In the genomic region with DNA sequence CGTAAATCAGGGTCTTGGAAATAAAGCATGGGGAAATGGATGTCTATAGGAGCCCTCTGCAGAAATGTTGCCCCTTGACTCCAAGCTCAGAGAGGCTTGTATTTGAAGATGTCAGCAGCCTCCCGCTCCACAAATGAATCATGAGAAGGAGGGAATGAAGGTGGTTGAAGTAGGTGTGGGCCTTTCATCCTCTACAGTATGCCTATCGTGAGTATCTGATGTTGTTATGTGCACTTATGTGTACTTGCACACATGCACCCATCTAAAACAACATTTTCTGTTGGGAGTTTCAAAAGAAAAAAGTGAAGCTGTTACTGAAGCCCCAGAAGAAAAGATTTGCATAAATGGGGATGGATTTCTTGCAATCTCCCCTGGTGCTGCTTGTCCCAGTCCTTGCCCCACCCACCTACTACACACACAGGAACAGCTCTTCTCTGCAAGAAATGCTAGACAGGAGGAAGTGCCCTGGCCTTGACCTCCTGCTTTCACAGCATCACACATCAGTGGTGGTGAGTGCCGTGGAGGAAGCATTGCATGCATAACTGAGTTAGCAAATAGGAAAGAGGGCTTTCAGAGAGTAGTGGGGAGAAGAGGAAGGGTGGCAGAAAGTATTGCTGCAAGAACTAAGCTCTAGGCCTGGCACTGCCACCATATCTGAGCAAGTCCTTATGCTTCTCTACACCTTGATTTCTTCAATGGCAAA, we compare ENCODE assay signal across 8 cellular contexts.
A peak's percentile ranks its signal among the peaks of the same experiment; 100 is the strongest.
DNase-seq lines count a peak whose midpoint lies in the region; ATAC-seq and TF ChIP-seq lines count a peak whose summit lies in the region.

No MANE protein-coding gene starts in this region.

- H3K9me3 ChIP-seq in breast epithelium, result no peaks in the 10 kb centered on the region

- POLR2A ChIA-PET in RWPE1 (lab: Yijun Ruan, JAX; ENCODE audit: low non-redundant PET), result no interaction called here

- H3K27ac ChIP-seq in RWPE1 (no peak overlapping the region), breast epithelium (no peak overlapping the region)

- no peaks in the 10 kb centered on the region for H3K27me3 ChIP-seq in breast epithelium

- intact Hi-C loops in breast epithelium (cut with DNase I; ENCODE audit: low total_unique reads), result no loop called here

- ATAC-seq in esophagus mucosa (peak; percentile 67), GM21381 (IDR thresholded peaks at IDR 0.05; ENCODE audit: unreplicated experiment) (no peak)

- no peak for TF ChIP-seq POLR2A in breast epithelium (IDR thresholded peaks at IDR 0.05)

- no peak overlapping the region for H3K4me3 ChIP-seq in breast epithelium

- CTCF ChIA-PET in RWPE1 (lab: Yijun Ruan, JAX), result interaction anchor here (1.0 to 1.1 kb wide), 3 partner anchors 16 to 183 kb away, joined by 3 read pairs; no protein-coding TSS in a partner anchor

- H3K4me1 ChIP-seq in breast epithelium, result no peaks in the 10 kb centered on the region

- DNase-seq in activated gamma-delta T cell treated with Interleukin-2 at 50 U/mL for 16 hours (peak; percentile 49), activated gamma-delta T cell (lab: John Stamatoyannopoulos, UW) (no peak), SIG-M5 treated with dmso at 0.1 percent for 504 hours (lab: John Stamatoyannopoulos, UW; ENCODE audit: unreplicated experiment) (peak; percentile 93), RWPE1 (ENCODE audit: low spot score) (no peak), breast epithelium (ENCODE audit: low spot score in 2 of 2) (no peak)
- DNase-seq in stimulated activated CD8-positive, alpha-beta memory T cell treated with anti-CD3 and anti-CD28 coated beads, Interleukin-12 subunit alpha, Interleukin-12 subunit beta, amount 100 ng/mL, for 4 hours (ENCODE audit: low read depth), result peak; percentile 6

- TF ChIP-seq CTCF in RWPE1 (conservative IDR thresholded peaks at IDR 0.05; ENCODE audit: low read depth) (no peak), breast epithelium (IDR thresholded peaks at IDR 0.05) (no peak)

- H3K36me3 ChIP-seq in breast epithelium, result no peaks in the 10 kb centered on the region

Comparison
In these comparisons a context has a peak if more than half of its experiments do, and no peak if none do; other contexts are left out.
1. DNase-seq: peak in activated gamma-delta T cell treated with Interleukin-2 at 50 U/mL for 16 hours (single experiment), SIG-M5 treated with dmso at 0.1 percent for 504 hours (single experiment) and stimulated activated CD8-positive, alpha-beta memory T cell treated with anti-CD3 and anti-CD28 coated beads, Interleukin-12 subunit alpha, Interleukin-12 subunit beta, amount 100 ng/mL, for 4 hours (single experiment); none in activated gamma-delta T cell (single experiment), RWPE1 (single experiment) and breast epithelium (0 of 2).